In genomic region chr6:73691512-73691911, GRCh38 we compare ENCODE assay signal across 1 cellular context.
TF ChIP-seq lines count a peak whose summit lies in the region.

No MANE protein-coding gene starts in this region.

TF ChIP-seq in HCT116, 20 proteins besides CTCF, POLR2A, EP300 and RAD21:
- no peak for TF ChIP-seq ELF1 (IDR thresholded peaks at IDR 0.05; ENCODE audit: borderline replicate concordance, low read depth)
- 0 out of 2 replicates have a peak, but pooled peaks have one; percentile 28 for TF ChIP-seq JUND (IDR thresholded peaks at IDR 0.05)
- peak; percentile 31 for TF ChIP-seq FOSL1 (IDR thresholded peaks at IDR 0.05; ENCODE audit: low read depth)
- no peak for TF ChIP-seq REST (IDR thresholded peaks at IDR 0.05; ENCODE audit: low read depth)
TF ChIP-seq in HCT116: peak in this region for 2.
